Comparison of ENCODE assay signal across 25 cellular contexts in the genomic region with DNA sequence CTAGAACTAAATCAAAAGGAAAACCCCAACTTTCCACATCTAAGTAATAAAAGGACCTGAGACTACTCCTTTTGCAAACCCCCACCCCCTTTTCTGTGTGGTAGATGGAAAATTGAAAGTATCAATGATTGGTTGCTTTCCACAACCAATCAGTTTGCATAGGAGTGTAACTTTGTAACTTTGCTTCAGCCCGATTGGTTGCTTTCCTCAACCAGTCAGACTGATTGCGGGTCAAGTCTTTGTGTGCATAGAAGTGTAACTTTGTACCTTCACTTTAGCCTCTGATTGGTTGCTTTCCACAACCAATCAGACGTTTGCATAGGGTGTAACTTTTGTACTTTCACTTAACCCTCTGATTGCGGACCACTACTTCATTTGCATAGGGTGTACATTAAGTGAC.
"Had no signal": no experiment of that assay in that cellular context is flagged by ENCODE, and none has a peak within 500 bp of the region (broad histone marks: within the 10 kb centered on the region; RNA-seq: fewer than 3 reads in every experiment).

No MANE protein-coding gene starts in this region.

- H3K4me1 ChIP-seq: esophagus muscularis mucosa, foreskin keratinocyte, heart right ventricle, lower lobe of right lung, prostate gland, right atrium auricular region, sigmoid colon, spleen, transverse colon, upper lobe of right lung, vagina had no signal

- H3K36me3 ChIP-seq: esophagus muscularis mucosa, heart right ventricle, lower lobe of right lung, prostate gland, right atrium auricular region, sigmoid colon, spleen, thoracic aorta, transverse colon, upper lobe of right lung, vagina had no signal

- ATAC-seq: foreskin keratinocyte; left cardiac atrium; left ventricle myocardium superior; lower lobe of right lung; naive thymus-derived CD8-positive, alpha-beta T cell; stimulated activated memory B cell treated with anti-CD40 and anti-IgM and Interleukin-4, amounts not matched to agents 10 μg/mL and 1 μg/mL and 100 μg/mL, for 72 hours; stimulated activated naive CD8-positive, alpha-beta T cell treated with anti-CD3 and anti-CD28 coated beads, Interleukin-15, Interleukin-2, amounts not matched to agents 100 U/mL and 50 U/mL, for 24 hours; upper lobe of right lung had no signal

- H3K4me3 ChIP-seq: coronary artery, esophagus muscularis mucosa, heart right ventricle, lower lobe of right lung, prostate gland, right atrium auricular region, sigmoid colon, spleen, thoracic aorta, transverse colon, upper lobe of right lung, vagina had no signal

- H3K27me3 ChIP-seq: esophagus muscularis mucosa, heart right ventricle, right atrium auricular region, sigmoid colon, spleen, transverse colon, upper lobe of right lung, vagina had no signal

- DNase-seq: dermis blood vessel endothelial cell; effector memory CD4-positive, alpha-beta T cell; foreskin keratinocyte; glutamatergic neuron; heart right ventricle; left cardiac atrium; left ventricle myocardium superior; lower lobe of right lung; naive thymus-derived CD8-positive, alpha-beta T cell; nephron progenitor cell; sigmoid colon; spleen; stimulated activated CD4-positive, alpha-beta T cell treated with anti-CD3 and anti-CD28 coated beads, Interleukin-4, amount 100 ng/mL, for 4 hours; stimulated activated naive CD8-positive, alpha-beta T cell treated with anti-CD3 and anti-CD28 coated beads, Interleukin-15, Interleukin-2, amounts not matched to agents 100 U/mL and 50 U/mL, for 24 hours; transverse colon; upper lobe of right lung had no signal

- H3K27ac ChIP-seq: coronary artery, esophagus muscularis mucosa, foreskin keratinocyte, heart right ventricle, lower lobe of right lung, prostate gland, right atrium auricular region, sigmoid colon, spleen, thoracic aorta, transverse colon, upper lobe of right lung, vagina had no signal

- FAIRE-seq: endothelial cell of umbilical vein, islet of Langerhans had no signal

- H3K9me3 ChIP-seq: esophagus muscularis mucosa, heart right ventricle, lower lobe of right lung, prostate gland, right atrium auricular region, sigmoid colon, spleen, thoracic aorta, transverse colon, upper lobe of right lung, vagina had no signal
